Comparison of ENCODE assay signal across 7 cellular contexts in the genomic region with DNA sequence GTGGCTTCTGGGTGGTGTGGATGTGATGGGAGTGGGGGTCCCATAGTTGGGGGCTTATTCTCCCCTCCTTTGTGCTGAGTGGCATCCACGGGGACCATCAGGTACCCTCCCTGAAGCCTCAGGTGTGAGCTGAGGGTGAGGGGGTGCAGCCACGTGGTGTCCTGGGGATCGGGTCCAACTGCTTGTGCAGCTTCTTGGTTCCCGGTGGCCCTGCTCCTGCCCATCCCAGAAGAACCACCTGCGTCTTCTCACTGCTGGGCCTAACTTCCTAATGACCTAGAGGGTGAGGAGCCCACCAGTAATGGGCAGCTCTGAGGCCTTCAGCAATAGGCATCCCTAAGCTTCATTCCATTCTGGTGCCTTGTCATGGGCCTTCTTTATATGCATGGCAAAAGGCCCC. TPM values are rescaled to one million over a fixed set of nuclear protein-coding genes. Genes with fewer than 3 reads are reported as not detected.
"Had no signal": no experiment of that assay in that cellular context is flagged by ENCODE, and none has a peak within 500 bp of the region (broad histone marks: within the 10 kb centered on the region; RNA-seq: fewer than 3 reads in every experiment).

No MANE protein-coding gene starts in this region.

RNA-seq across cellular contexts. Expression of gene ULBP2, which starts 1.5 kb away (rescaled TPM):
- total RNA-seq: sigmoid colon had no signal

RNA-seq across cellular contexts. Expression of gene RAET1G, which starts 20.4 kb away (rescaled TPM):
- total RNA-seq: activated naive CD8-positive, alpha-beta T cell treated with anti-CD3 and anti-CD28 coated beads for 36 hours; kidney epithelial cell; myocyte; sigmoid colon; thoracic aorta had no signal

RNA-seq across cellular contexts. Expression of gene ULBP1, which starts 20.4 kb away (rescaled TPM):
- total RNA-seq: colonic mucosa had no signal

RNA-seq across cellular contexts. Expression of gene RAET1E, which starts 45.4 kb away (rescaled TPM):
- total RNA-seq: activated naive CD8-positive, alpha-beta T cell treated with anti-CD3 and anti-CD28 coated beads for 36 hours; kidney epithelial cell; renal cortical epithelial cell; thoracic aorta had no signal
